In the genomic region with DNA sequence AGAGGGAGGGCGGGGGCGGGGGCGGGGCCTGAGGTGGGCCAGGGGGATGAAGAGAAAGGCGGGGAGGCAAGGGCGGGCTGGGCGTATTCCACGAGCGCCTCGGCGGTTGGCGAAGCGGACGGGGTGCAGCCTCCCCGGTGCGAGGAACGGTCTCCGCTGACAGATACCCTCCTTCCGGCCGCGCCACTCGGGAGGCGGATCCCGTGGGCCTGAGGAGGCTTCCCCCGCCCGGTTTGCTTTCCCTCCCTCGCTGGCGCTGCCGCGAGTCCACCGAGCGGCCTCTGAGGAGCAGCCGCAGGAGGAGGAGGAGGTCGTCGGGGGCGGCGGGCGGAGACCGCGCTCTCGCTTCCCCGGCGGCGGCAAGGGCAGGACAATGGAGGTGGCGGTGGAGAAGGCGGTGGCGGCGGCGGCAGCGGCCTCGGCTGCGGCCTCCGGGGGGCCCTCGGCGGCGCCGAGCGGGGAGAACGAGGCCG, we compare ENCODE assay signal across 8 cellular contexts. TPM values are rescaled to one million over a fixed set of nuclear protein-coding genes. Genes with fewer than 3 reads are reported as not detected.
A peak's percentile ranks its signal among the peaks of the same experiment; 100 is the strongest.
DNase-seq lines count a peak whose midpoint lies in the region; ATAC-seq and TF ChIP-seq lines count a peak whose summit lies in the region.

TSS of gene TRIM24 (plus strand) at position 84 of the 473 bp plus-strand sequence. CDS start at position 374, 290 bp downstream.

- TF ChIP-seq CTCF in Caco-2 (IDR thresholded peaks at IDR 0.05; ENCODE audit: insufficient read depth in 1 of 2, low read depth in 1 of 2, low read length in 1 of 2, severe bottlenecking in 1 of 2, unreplicated experiment in 1 of 2) = no peak

- peak within 1 kb of the TSS; percentile 92 for H3K27ac ChIP-seq in mesodermal cell (ENCODE audit: low read depth, low read length, severe bottlenecking)

- H3K27me3 Mint-ChIP-seq in Caco-2 (ENCODE audit: insufficient read depth, unreplicated experiment) = no peaks in the 10 kb centered on the region

- CTCF ChIA-PET in Caco-2 (lab: Charles Lee) = interaction anchor here (1.0 kb wide), 1 partner anchor 279 kb away, joined by 3 read pairs; no protein-coding TSS in a partner anchor

- H3K36me3 Mint-ChIP-seq in Caco-2 (ENCODE audit: insufficient read depth, unreplicated experiment) = peaks cover 46% of the 10 kb centered on the region

- no peaks in the 10 kb centered on the region for H3K9me3 Mint-ChIP-seq in Caco-2 (ENCODE audit: unreplicated experiment)

- no peaks in the 10 kb centered on the region for H3K4me1 Mint-ChIP-seq in Caco-2 (ENCODE audit: low read depth, unreplicated experiment)

- H3K36me3 ChIP-seq in Caco-2 (ENCODE audit: control insufficient read depth, insufficient read depth, low read length) (no peaks in the 10 kb centered on the region; the same call in 1 of the 2 replicates), mesodermal cell (ENCODE audit: control insufficient read depth, insufficient read depth, low read length) (peaks cover 18% of the 10 kb centered on the region)

- H3K9me3 ChIP-seq in Caco-2 (no peaks in the 10 kb centered on the region), mesodermal cell (ENCODE audit: control insufficient read depth, low read length) (peaks cover 3% of the 10 kb centered on the region)

- BruUV-seq in Caco-2 (replicated peaks; lab: Mats Ljungman, UMichigan) = no TSS peak

- H3K27me3 ChIP-seq in Caco-2 (replicated peaks; ENCODE audit: control insufficient read depth, insufficient read depth, low read length) = no peaks in the 10 kb centered on the region

- no peak for DNase-seq in Caco-2
- no peak for DNase-seq in dermis blood vessel endothelial cell
- DNase-seq in ureter (ENCODE audit: low spot score) = no peak
- no peak for DNase-seq in inferior parietal cortex (ENCODE audit: extremely low spot score)

- POLR2A ChIA-PET in Caco-2 (lab: Charles Lee) = no interaction called here

- peak; percentile 86 for TF ChIP-seq POLR2A in Raji (IDR thresholded peaks at IDR 0.05; ENCODE audit: insufficient read depth, low read depth, low read length)

- H3K4me3 ChIP-seq in Caco-2 (ENCODE audit: low read depth, low read length) (peak within 1 kb of the TSS; percentile 99), mesodermal cell (ENCODE audit: extremely low read depth, insufficient read depth, low read length, poor library complexity, severe bottlenecking) (peak within 1 kb of the TSS; percentile 93)

- intact Hi-C loops in Caco-2 (cut with micrococcal nuclease; ENCODE audit: unreplicated experiment) = loop anchor here (1.0 to 5.0 kb wide), 7 partner anchors 43 to 457 kb away; partner anchors contain the start of gene CREB3L2

- peak within 1 kb of the TSS; percentile 79 for H3K4me3 Mint-ChIP-seq in Caco-2 (ENCODE audit: unreplicated experiment)

- ATAC-seq in GM19351 (IDR thresholded peaks at IDR 0.05; ENCODE audit: unreplicated experiment) (peak; percentile 70), HG03354 (IDR thresholded peaks at IDR 0.05; ENCODE audit: poor library complexity, severe bottlenecking, unreplicated experiment) (peak; percentile 79)

- H3K4me1 ChIP-seq in Caco-2 (peaks cover 19% of the 10 kb centered on the region), mesodermal cell (ENCODE audit: control insufficient read depth, insufficient read depth, low read length, poor library complexity, severe bottlenecking) (peaks cover 5% of the 10 kb centered on the region)

- H3K27ac Mint-ChIP-seq in Caco-2 (ENCODE audit: unreplicated experiment) = peak within 1 kb of the TSS; percentile 90

- WGBS in mesodermal cell (ENCODE audit: insufficient coverage in 2 of 2), 2 experiments = 0 to 1% methylated on average over 25 to 31 of the region's 59 CpGs

RNA-seq across cellular contexts. Expression of gene TRIM24, which starts in this region (rescaled TPM):
- total RNA-seq in Caco-2 (2022) = 54.7 and 58.2 TPM in 2 replicates
- 14.5 and 19.5 TPM in 2 replicates for total RNA-seq in dermis blood vessel endothelial cell
- 65.1 TPM for polyA plus RNA-seq in mesodermal cell (2013, experiment 1 of 2)
- 69.4 TPM for polyA plus RNA-seq in mesodermal cell (2013, experiment 2 of 2)
- total RNA-seq in ureter = 44.1 TPM
